1 cellular context compared by ENCODE assay signal in genomic region chr19:15010497-15011255, GRCh38.
TF ChIP-seq lines count a peak whose summit lies in the region.

No MANE protein-coding gene starts in this region.

TF ChIP-seq in WTC11, 78 proteins besides CTCF, POLR2A, EP300 and RAD21 (continued from another document):
- TF ChIP-seq USF1 (CRISPR knock-in tag; IDR thresholded peaks at IDR 0.05), result peak; percentile 38; the same call in 1 of the 2 replicates
- TF ChIP-seq SP1 (CRISPR knock-in tag; conservative IDR thresholded peaks at IDR 0.05), result peak; percentile 63
- TF ChIP-seq ZNF232 (CRISPR knock-in tag; IDR thresholded peaks at IDR 0.05), result no peak; the same call in 1 of the 2 replicates
- TF ChIP-seq ZMAT4 (CRISPR knock-in tag; IDR thresholded peaks at IDR 0.05), result no peak
- TF ChIP-seq PRDM15 (CRISPR knock-in tag; IDR thresholded peaks at IDR 0.05), result no peak
- no peak for TF ChIP-seq CREM (CRISPR knock-in tag; IDR thresholded peaks at IDR 0.05)
- no peak for TF ChIP-seq OVOL2 (CRISPR knock-in tag; IDR thresholded peaks at IDR 0.05; ENCODE audit: borderline replicate concordance)
- TF ChIP-seq ELF4 (CRISPR knock-in tag; IDR thresholded peaks at IDR 0.05; ENCODE audit: low read depth), result no peak
- peak; percentile 55 for TF ChIP-seq E2F5 (CRISPR knock-in tag; IDR thresholded peaks at IDR 0.05)
- no peak for TF ChIP-seq SMAD4 (CRISPR knock-in tag; IDR thresholded peaks at IDR 0.05)
- TF ChIP-seq RELA (CRISPR knock-in tag; IDR thresholded peaks at IDR 0.05; ENCODE audit: borderline replicate concordance), result no peak
- no peak for TF ChIP-seq ATF3 (CRISPR knock-in tag; conservative IDR thresholded peaks at IDR 0.05)
- TF ChIP-seq E2F1 (CRISPR knock-in tag; IDR thresholded peaks at IDR 0.05), result peak; percentile 83
- no peak for TF ChIP-seq ZNF532 (CRISPR knock-in tag; IDR thresholded peaks at IDR 0.05; ENCODE audit: borderline replicate concordance)
- 0 out of 2 replicates have a peak, but pooled peaks have one; percentile 19 for TF ChIP-seq ETV6 (CRISPR knock-in tag; IDR thresholded peaks at IDR 0.05)
- peak; percentile 73 for TF ChIP-seq JUN (CRISPR knock-in tag; IDR thresholded peaks at IDR 0.05)
- no peak for TF ChIP-seq ZSCAN18 (CRISPR knock-in tag; IDR thresholded peaks at IDR 0.05)
- TF ChIP-seq ZBTB43 (CRISPR knock-in tag; IDR thresholded peaks at IDR 0.05), result peak; percentile 80; the same call in 1 of the 2 replicates
- no peak for TF ChIP-seq GABPB1 (CRISPR knock-in tag; IDR thresholded peaks at IDR 0.05)
- TF ChIP-seq PRRX2 (CRISPR knock-in tag; IDR thresholded peaks at IDR 0.05), result no peak
- peak; percentile 87 for TF ChIP-seq FOXP1 (CRISPR knock-in tag; IDR thresholded peaks at IDR 0.05; ENCODE audit: borderline replicate concordance)
- TF ChIP-seq IRF1 (CRISPR knock-in tag; IDR thresholded peaks at IDR 0.05), result no peak; the same call in none of the 2 replicates
- no peak for TF ChIP-seq IRF2 (CRISPR knock-in tag; IDR thresholded peaks at IDR 0.05; ENCODE audit: borderline replicate concordance, low read depth)
- TF ChIP-seq SOX15 (CRISPR knock-in tag; IDR thresholded peaks at IDR 0.05), result no peak
- no peak for TF ChIP-seq TCF7 (CRISPR knock-in tag; IDR thresholded peaks at IDR 0.05; ENCODE audit: low read depth)
